ENCODE assay signal across 1 cellular context in the genomic region with DNA sequence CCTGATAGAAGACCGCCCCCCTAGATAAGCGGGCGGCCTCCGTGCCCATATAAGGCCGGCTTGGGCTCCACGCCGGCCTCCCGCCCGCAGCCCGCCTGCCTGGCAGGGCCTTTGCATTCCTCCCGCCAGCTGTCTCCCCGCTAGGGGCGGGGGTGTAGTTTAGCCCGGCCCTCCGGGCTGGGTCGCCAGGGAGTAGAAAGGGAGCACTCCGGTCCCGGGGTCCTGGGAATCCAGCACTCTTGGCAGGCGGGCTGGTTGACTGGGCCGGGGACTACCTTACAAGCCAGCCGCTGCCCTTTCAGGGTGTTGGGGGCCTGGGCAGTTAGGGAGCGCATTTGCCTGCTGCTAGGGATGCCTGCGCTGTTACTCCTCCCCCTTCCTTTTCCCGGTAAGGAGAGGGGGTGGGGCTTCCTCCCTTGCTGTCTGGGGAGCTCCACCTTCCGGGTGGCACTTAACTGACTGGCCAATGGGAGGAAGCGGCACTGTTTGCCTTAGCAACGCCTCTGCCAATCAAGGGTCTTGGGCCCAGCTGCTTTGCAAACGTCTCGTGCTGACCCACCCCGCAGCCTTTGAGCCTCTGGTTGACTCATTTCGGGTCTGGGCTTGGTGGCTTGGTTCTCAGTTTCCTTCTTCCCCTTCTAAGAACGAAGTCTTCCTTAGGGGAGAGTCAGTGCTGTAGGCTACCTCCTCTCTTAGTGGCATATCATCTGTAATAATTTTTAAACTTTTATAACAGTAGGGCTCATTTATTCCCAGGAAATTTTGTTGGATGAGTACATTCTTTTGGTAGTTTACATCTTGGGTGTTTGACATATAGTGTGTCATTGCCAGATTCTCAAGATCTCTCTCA.
TF ChIP-seq lines count a peak whose summit lies in the region.

No MANE protein-coding gene starts in this region.

TF ChIP-seq in GM12878, 131 proteins besides CTCF, POLR2A, EP300 and RAD21 (continued from another document and continues in another):
- peak; percentile 88 for TF ChIP-seq POU2F2 (IDR thresholded peaks at IDR 0.05; ENCODE audit: borderline replicate concordance, low read depth, low read length)
- TF ChIP-seq SUPT20H (IDR thresholded peaks at IDR 0.05; ENCODE audit: borderline replicate concordance, control insufficient read depth, low read depth, low read length), result no peak
- TF ChIP-seq, protein P1, sequence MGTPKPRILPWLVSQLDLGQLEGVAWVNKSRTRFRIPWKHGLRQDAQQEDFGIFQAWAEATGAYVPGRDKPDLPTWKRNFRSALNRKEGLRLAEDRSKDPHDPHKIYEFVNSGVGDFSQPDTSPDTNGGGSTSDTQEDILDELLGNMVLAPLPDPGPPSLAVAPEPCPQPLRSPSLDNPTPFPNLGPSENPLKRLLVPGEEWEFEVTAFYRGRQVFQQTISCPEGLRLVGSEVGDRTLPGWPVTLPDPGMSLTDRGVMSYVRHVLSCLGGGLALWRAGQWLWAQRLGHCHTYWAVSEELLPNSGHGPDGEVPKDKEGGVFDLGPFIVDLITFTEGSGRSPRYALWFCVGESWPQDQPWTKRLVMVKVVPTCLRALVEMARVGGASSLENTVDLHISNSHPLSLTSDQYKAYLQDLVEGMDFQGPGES (IDR thresholded peaks at IDR 0.05), result peak; percentile 90
- TF ChIP-seq SIN3A (IDR thresholded peaks at IDR 0.05; ENCODE audit: low read depth, low read length), result peak; percentile 66; the same call in 1 of the 2 replicates
- TF ChIP-seq, protein P2, sequence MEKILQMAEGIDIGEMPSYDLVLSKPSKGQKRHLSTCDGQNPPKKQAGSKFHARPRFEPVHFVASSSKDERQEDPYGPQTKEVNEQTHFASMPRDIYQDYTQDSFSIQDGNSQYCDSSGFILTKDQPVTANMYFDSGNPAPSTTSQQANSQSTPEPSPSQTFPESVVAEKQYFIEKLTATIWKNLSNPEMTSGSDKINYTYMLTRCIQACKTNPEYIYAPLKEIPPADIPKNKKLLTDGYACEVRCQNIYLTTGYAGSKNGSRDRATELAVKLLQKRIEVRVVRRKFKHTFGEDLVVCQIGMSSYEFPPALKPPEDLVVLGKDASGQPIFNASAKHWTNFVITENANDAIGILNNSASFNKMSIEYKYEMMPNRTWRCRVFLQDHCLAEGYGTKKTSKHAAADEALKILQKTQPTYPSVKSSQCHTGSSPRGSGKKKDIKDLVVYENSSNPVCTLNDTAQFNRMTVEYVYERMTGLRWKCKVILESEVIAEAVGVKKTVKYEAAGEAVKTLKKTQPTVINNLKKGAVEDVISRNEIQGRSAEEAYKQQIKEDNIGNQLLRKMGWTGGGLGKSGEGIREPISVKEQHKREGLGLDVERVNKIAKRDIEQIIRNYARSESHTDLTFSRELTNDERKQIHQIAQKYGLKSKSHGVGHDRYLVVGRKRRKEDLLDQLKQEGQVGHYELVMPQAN (conservative IDR thresholded peaks at IDR 0.05), result no peak
- peak; percentile 70 for TF ChIP-seq DPF2 (IDR thresholded peaks at IDR 0.05)
- no peak for TF ChIP-seq SREBF1 (IDR thresholded peaks at IDR 0.05; ENCODE audit: low read length)
- peak; percentile 93 for TF ChIP-seq CHD2 (IDR thresholded peaks at IDR 0.05; ENCODE audit: borderline replicate concordance, low read depth, low read length)
- no peak for TF ChIP-seq YY1 (IDR thresholded peaks at IDR 0.05; ENCODE audit: low read depth, low read length)
- peak; percentile 68 for TF ChIP-seq SPI1 (IDR thresholded peaks at IDR 0.05; ENCODE audit: borderline replicate concordance, insufficient read depth, low read depth, low read length)
- TF ChIP-seq, protein P3, sequence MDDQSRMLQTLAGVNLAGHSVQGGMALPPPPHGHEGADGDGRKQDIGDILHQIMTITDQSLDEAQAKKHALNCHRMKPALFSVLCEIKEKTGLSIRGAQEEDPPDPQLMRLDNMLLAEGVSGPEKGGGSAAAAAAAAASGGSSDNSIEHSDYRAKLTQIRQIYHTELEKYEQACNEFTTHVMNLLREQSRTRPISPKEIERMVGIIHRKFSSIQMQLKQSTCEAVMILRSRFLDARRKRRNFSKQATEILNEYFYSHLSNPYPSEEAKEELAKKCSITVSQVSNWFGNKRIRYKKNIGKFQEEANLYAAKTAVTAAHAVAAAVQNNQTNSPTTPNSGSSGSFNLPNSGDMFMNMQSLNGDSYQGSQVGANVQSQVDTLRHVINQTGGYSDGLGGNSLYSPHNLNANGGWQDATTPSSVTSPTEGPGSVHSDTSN (IDR thresholded peaks at IDR 0.05; ENCODE audit: insufficient replicate concordance, low read depth, low read length), result peak; percentile 87
- TF ChIP-seq CHD4 (IDR thresholded peaks at IDR 0.05), result no peak
- peak; percentile 62; the same call in 1 of the 2 replicates for TF ChIP-seq NFXL1 (IDR thresholded peaks at IDR 0.05; ENCODE audit: borderline replicate concordance)
- peak; percentile 86 for TF ChIP-seq RFX5 (IDR thresholded peaks at IDR 0.05; ENCODE audit: low read depth, low read length)
- no peak for TF ChIP-seq KAT2A (conservative IDR thresholded peaks at IDR 0.05; ENCODE audit: control insufficient read depth, low read depth, low read length)
- peak; percentile 97 for TF ChIP-seq MXI1 (IDR thresholded peaks at IDR 0.05; ENCODE audit: low read depth, low read length)
- TF ChIP-seq ATF7 (IDR thresholded peaks at IDR 0.05; ENCODE audit: low read depth), result peak; percentile 53; the same call in 1 of the 2 replicates
- TF ChIP-seq STAT3 (IDR thresholded peaks at IDR 0.05; ENCODE audit: low read depth, low read length), result no peak
- TF ChIP-seq ASH2L (IDR thresholded peaks at IDR 0.05; ENCODE audit: borderline replicate concordance, low read depth), result no peak
- no peak for TF ChIP-seq MYC (IDR thresholded peaks at IDR 0.05; ENCODE audit: insufficient read depth, insufficient read length, insufficient replicate concordance, low read length, severe bottlenecking)
- TF ChIP-seq EED (IDR thresholded peaks at IDR 0.05; ENCODE audit: low read depth), result peak; percentile 21; the same call in 1 of the 2 replicates
- no peak for TF ChIP-seq POLR2AphosphoS2 (IDR thresholded peaks at IDR 0.05; ENCODE audit: low read depth, low read length)
- TF ChIP-seq NR2C2 (IDR thresholded peaks at IDR 0.05; ENCODE audit: borderline replicate concordance, control insufficient read depth, insufficient read length, low read depth), result no peak
- TF ChIP-seq, protein P4, sequence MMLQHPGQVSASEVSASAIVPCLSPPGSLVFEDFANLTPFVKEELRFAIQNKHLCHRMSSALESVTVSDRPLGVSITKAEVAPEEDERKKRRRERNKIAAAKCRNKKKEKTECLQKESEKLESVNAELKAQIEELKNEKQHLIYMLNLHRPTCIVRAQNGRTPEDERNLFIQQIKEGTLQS (IDR thresholded peaks at IDR 0.05; ENCODE audit: borderline replicate concordance, extremely low read depth, low read depth, low read length), result no peak
- TF ChIP-seq, protein P5, sequence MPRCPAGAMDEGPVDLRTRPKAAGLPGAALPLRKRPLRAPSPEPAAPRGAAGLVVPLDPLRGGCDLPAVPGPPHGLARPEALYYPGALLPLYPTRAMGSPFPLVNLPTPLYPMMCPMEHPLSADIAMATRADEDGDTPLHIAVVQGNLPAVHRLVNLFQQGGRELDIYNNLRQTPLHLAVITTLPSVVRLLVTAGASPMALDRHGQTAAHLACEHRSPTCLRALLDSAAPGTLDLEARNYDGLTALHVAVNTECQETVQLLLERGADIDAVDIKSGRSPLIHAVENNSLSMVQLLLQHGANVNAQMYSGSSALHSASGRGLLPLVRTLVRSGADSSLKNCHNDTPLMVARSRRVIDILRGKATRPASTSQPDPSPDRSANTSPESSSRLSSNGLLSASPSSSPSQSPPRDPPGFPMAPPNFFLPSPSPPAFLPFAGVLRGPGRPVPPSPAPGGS (IDR thresholded peaks at IDR 0.05; ENCODE audit: borderline replicate concordance, insufficient read depth, low read depth, low read length, poor library complexity, severe bottlenecking), result no peak
- TF ChIP-seq, protein P6, sequence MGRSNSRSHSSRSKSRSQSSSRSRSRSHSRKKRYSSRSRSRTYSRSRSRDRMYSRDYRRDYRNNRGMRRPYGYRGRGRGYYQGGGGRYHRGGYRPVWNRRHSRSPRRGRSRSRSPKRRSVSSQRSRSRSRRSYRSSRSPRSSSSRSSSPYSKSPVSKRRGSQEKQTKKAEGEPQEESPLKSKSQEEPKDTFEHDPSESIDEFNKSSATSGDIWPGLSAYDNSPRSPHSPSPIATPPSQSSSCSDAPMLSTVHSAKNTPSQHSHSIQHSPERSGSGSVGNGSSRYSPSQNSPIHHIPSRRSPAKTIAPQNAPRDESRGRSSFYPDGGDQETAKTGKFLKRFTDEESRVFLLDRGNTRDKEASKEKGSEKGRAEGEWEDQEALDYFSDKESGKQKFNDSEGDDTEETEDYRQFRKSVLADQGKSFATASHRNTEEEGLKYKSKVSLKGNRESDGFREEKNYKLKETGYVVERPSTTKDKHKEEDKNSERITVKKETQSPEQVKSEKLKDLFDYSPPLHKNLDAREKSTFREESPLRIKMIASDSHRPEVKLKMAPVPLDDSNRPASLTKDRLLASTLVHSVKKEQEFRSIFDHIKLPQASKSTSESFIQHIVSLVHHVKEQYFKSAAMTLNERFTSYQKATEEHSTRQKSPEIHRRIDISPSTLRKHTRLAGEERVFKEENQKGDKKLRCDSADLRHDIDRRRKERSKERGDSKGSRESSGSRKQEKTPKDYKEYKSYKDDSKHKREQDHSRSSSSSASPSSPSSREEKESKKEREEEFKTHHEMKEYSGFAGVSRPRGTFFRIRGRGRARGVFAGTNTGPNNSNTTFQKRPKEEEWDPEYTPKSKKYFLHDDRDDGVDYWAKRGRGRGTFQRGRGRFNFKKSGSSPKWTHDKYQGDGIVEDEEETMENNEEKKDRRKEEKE (IDR thresholded peaks at IDR 0.05), result no peak
- TF ChIP-seq, protein P7, sequence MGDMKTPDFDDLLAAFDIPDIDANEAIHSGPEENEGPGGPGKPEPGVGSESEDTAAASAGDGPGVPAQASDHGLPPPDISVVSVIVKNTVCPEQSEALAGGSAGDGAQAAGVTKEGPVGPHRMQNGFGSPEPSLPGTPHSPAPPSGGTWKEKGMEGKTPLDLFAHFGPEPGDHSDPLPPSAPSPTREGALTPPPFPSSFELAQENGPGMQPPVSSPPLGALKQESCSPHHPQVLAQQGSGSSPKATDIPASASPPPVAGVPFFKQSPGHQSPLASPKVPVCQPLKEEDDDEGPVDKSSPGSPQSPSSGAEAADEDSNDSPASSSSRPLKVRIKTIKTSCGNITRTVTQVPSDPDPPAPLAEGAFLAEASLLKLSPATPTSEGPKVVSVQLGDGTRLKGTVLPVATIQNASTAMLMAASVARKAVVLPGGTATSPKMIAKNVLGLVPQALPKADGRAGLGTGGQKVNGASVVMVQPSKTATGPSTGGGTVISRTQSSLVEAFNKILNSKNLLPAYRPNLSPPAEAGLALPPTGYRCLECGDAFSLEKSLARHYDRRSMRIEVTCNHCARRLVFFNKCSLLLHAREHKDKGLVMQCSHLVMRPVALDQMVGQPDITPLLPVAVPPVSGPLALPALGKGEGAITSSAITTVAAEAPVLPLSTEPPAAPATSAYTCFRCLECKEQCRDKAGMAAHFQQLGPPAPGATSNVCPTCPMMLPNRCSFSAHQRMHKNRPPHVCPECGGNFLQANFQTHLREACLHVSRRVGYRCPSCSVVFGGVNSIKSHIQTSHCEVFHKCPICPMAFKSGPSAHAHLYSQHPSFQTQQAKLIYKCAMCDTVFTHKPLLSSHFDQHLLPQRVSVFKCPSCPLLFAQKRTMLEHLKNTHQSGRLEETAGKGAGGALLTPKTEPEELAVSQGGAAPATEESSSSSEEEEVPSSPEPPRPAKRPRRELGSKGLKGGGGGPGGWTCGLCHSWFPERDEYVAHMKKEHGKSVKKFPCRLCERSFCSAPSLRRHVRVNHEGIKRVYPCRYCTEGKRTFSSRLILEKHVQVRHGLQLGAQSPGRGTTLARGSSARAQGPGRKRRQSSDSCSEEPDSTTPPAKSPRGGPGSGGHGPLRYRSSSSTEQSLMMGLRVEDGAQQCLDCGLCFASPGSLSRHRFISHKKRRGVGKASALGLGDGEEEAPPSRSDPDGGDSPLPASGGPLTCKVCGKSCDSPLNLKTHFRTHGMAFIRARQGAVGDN (IDR thresholded peaks at IDR 0.05), result no peak
- TF ChIP-seq, protein P8, sequence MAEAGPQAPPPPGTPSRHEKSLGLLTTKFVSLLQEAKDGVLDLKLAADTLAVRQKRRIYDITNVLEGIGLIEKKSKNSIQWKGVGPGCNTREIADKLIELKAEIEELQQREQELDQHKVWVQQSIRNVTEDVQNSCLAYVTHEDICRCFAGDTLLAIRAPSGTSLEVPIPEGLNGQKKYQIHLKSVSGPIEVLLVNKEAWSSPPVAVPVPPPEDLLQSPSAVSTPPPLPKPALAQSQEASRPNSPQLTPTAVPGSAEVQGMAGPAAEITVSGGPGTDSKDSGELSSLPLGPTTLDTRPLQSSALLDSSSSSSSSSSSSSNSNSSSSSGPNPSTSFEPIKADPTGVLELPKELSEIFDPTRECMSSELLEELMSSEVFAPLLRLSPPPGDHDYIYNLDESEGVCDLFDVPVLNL (IDR thresholded peaks at IDR 0.05; ENCODE audit: low read depth, low read length), result peak; percentile 42
- TF ChIP-seq IKZF1 (conservative IDR thresholded peaks at IDR 0.05), result peak; percentile 82
- no peak for TF ChIP-seq TAF1 (IDR thresholded peaks at IDR 0.05; ENCODE audit: borderline replicate concordance, low read depth, low read length)
- peak; percentile 97 for TF ChIP-seq HDGF (IDR thresholded peaks at IDR 0.05)
- TF ChIP-seq SUZ12 (IDR thresholded peaks at IDR 0.05; ENCODE audit: unreplicated experiment), result no peak
- TF ChIP-seq KDM1A (IDR thresholded peaks at IDR 0.05; ENCODE audit: borderline replicate concordance), result no peak
- TF ChIP-seq CREB1 (IDR thresholded peaks at IDR 0.05; ENCODE audit: low read depth), result peak; percentile 47; the same call in 1 of the 2 replicates
- no peak for TF ChIP-seq ZNF384 (IDR thresholded peaks at IDR 0.05; ENCODE audit: borderline replicate concordance, low read depth, low read length)
- no peak for TF ChIP-seq ZSCAN29 (IDR thresholded peaks at IDR 0.05)
- no peak for TF ChIP-seq ZZZ3 (IDR thresholded peaks at IDR 0.05; ENCODE audit: control insufficient read depth, insufficient read length, low read depth)
- TF ChIP-seq, protein P9, sequence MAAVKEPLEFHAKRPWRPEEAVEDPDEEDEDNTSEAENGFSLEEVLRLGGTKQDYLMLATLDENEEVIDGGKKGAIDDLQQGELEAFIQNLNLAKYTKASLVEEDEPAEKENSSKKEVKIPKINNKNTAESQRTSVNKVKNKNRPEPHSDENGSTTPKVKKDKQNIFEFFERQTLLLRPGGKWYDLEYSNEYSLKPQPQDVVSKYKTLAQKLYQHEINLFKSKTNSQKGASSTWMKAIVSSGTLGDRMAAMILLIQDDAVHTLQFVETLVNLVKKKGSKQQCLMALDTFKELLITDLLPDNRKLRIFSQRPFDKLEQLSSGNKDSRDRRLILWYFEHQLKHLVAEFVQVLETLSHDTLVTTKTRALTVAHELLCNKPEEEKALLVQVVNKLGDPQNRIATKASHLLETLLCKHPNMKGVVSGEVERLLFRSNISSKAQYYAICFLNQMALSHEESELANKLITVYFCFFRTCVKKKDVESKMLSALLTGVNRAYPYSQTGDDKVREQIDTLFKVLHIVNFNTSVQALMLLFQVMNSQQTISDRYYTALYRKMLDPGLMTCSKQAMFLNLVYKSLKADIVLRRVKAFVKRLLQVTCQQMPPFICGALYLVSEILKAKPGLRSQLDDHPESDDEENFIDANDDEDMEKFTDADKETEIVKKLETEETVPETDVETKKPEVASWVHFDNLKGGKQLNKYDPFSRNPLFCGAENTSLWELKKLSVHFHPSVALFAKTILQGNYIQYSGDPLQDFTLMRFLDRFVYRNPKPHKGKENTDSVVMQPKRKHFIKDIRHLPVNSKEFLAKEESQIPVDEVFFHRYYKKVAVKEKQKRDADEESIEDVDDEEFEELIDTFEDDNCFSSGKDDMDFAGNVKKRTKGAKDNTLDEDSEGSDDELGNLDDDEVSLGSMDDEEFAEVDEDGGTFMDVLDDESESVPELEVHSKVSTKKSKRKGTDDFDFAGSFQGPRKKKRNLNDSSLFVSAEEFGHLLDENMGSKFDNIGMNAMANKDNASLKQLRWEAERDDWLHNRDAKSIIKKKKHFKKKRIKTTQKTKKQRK (IDR thresholded peaks at IDR 0.05; ENCODE audit: low read depth, low read length), result no peak
